ENCODE assay signal across 8 cellular contexts in the genomic region with DNA sequence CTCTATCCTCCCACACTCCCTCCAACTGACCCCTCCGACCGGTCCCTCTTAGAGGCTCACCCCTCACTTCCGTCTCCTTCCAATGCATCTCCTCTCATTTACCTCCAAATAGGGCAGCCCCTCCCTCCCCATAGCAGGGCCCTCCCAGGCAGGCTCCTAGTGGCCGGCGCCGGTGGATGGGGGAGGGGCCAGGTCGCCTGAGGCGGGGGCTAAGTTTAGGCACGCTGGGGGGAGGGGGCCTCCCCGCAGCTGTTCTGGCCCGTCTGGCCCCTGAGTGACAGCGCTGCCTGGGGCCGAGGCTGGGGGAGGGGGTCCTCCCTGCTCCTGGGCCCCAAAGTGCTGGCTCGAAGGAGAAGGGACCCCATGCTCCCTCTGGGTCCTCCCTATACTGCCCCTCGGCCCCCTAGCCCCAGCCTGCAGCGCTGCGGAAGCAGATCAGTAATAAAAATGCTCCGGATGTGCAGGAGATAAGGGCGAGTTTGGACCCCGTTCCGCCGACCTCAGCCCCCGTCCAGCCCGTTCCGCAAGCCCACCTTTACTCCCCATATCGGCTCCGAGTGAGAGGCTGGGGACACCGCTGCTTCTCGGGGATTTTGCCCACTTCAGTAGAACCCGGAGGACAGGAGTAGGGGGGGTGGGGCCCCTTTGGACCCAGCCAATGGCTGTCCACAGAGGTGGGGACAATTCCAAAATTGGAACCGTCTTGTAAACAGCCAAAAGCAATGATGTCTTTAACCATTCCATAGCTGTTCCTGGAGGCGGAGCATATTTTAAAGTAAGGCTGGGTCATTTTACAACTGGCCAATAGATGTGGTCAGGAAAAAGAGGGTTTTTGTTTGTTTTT. TPM values are rescaled to one million over a fixed set of nuclear protein-coding genes. Genes with fewer than 3 reads are reported as not detected.
DNase-seq lines count a peak whose midpoint lies in the region; ATAC-seq and TF ChIP-seq lines count a peak whose summit lies in the region.

No MANE protein-coding gene starts in this region.

- H3K27ac ChIP-seq in mammary epithelial cell (ENCODE audit: insufficient read depth, low read depth, low read length) (no peak overlapping the region), suprapubic skin (no peak overlapping the region)

- TF ChIP-seq CTCF in mammary epithelial cell (conservative IDR thresholded peaks at IDR 0.05 in 1 of 2, IDR thresholded peaks at IDR 0.05 in 1 of 2; ENCODE audit: extremely low read depth in 1 of 2, insufficient read depth in 1 of 2, low read depth in 1 of 2, low read length in 2 of 2) (no peak), suprapubic skin (IDR thresholded peaks at IDR 0.05) (no peak)

- no TSS peak for BruUV-seq in mammary epithelial cell (replicated peaks; lab: Mats Ljungman, UMichigan)

- H3K36me3 ChIP-seq in mammary epithelial cell (ENCODE audit: insufficient read depth, low read length) (no peaks in the 10 kb centered on the region), suprapubic skin (no peaks in the 10 kb centered on the region)

- in situ Hi-C loops in Caki2 (cut with HindIII; ENCODE audit: low pct_unique_long_range_greater_than_20kb, low sequenced_read_pairs) (no loop called here), KBM-7 (cut with MboI; ENCODE audit: low pct_unique_long_range_greater_than_20kb, low sequenced_read_pairs) (no loop called here), mammary epithelial cell (cut with MboI; ENCODE audit: low sequenced_read_pairs in 2 of 2) (loop anchor here in 1 of 2 donors (25.0 kb wide), 1 partner anchor 306 kb away; a partner anchor contains a TSS)

- 18% methylated on average over 6 of the region's 32 CpGs for WGBS in mammary epithelial cell (ENCODE audit: low coverage, missing lambda C conversion rate)
- 9% methylated on average over 30 of the region's 32 CpGs for WGBS in suprapubic skin

- no peak for TF ChIP-seq POLR2A in suprapubic skin (IDR thresholded peaks at IDR 0.05)

- no peak overlapping the region for H3K9ac ChIP-seq in mammary epithelial cell (ENCODE audit: insufficient read depth, low read length)

- dilution Hi-C loops in mammary epithelial cell (cut with HindIII; ENCODE audit: low sequenced_read_pairs) = no loop called here

- no peaks in the 10 kb centered on the region for H3K79me2 ChIP-seq in mammary epithelial cell (ENCODE audit: insufficient read depth, low read length)

- DNase-seq in Caki2 (ENCODE audit: low read depth) = peak; percentile 66
- peak; percentile 76 for DNase-seq in KBM-7
- no peak for DNase-seq in mammary epithelial cell
- peak; percentile 62 for DNase-seq in left kidney (ENCODE audit: low read depth, low spot score)
- no peak for DNase-seq in suprapubic skin (ENCODE audit: low spot score in 2 of 2)
- DNase-seq in DMS53 treated with DMSO at 0.1 percent for 48 hours (lab: John Stamatoyannopoulos, UW; ENCODE audit: unreplicated experiment) = no peak
- no peak for DNase-seq in HPDE6-E6E7 (ENCODE audit: extremely low spot score)

- H2AFZ ChIP-seq in mammary epithelial cell (ENCODE audit: low read depth, low read length) = no peak overlapping the region

- H4K20me1 ChIP-seq in mammary epithelial cell (ENCODE audit: insufficient read depth, low read length) = no peaks in the 10 kb centered on the region

- H3K9me3 ChIP-seq in mammary epithelial cell (replicated peaks; ENCODE audit: insufficient read depth, low read length) = no peaks in the 10 kb centered on the region
- H3K9me3 ChIP-seq in suprapubic skin = no peaks in the 10 kb centered on the region

- H3K4me3 ChIP-seq in mammary epithelial cell (replicated peaks in 1 of 3; ENCODE audit: insufficient read depth in 1 of 3, low read depth in 2 of 3, low read length in 3 of 3) = no peak overlapping the region
- peak overlapping the region; percentile 51 for H3K4me3 ChIP-seq in suprapubic skin

- H3K4me1 ChIP-seq in mammary epithelial cell (ENCODE audit: insufficient read depth, low read length) (peaks cover 12% of the 10 kb centered on the region), suprapubic skin (peaks cover 35% of the 10 kb centered on the region)

- no peak for TF ChIP-seq EP300 in suprapubic skin (IDR thresholded peaks at IDR 0.05)

- CTCF ChIA-PET in mammary epithelial cell (lab: Charles Lee; ENCODE audit: low non-redundant PET) = no interaction called here

- no peaks in the 10 kb centered on the region for H3K27me3 ChIP-seq in mammary epithelial cell (ENCODE audit: insufficient read depth, low read length)
- no peaks in the 10 kb centered on the region for H3K27me3 ChIP-seq in suprapubic skin

- intact Hi-C loops in mammary epithelial cell (cut with micrococcal nuclease) = loop anchor here (1.0 to 2.0 kb wide), 3 partner anchors 14 to 77 kb away; a partner anchor contains a TSS

- peak overlapping the region; percentile 28 for H3K4me2 ChIP-seq in mammary epithelial cell (ENCODE audit: insufficient read depth, low read depth, low read length)

- no peak for ATAC-seq in HG03159 (IDR thresholded peaks at IDR 0.05; ENCODE audit: unreplicated experiment)

RNA-seq across cellular contexts. Expression of a gene that starts 4.0 kb away (rescaled TPM):
- total RNA-seq in Caki2 (2014; rRNA removed; shearing (Covaris generic); ENCODE audit: low replicate concordance) = 15.1 and 18.0 TPM in 2 replicates
- 10 to 100 TPM; 11.0 to 16.9 TPM for total RNA-seq in mammary epithelial cell
- 11.5 TPM for polyA plus RNA-seq in mammary epithelial cell
- 11.9 TPM for polyA minus RNA-seq in mammary epithelial cell
- total RNA-seq in suprapubic skin = 10 to 100 TPM in 2 of 4 donors, 1 to 10 TPM in 2; 5.4 to 12.2 (median 10.7) TPM

RNA-seq across cellular contexts. Expression of a gene that starts 5.4 kb away (rescaled TPM):
- total RNA-seq in Caki2 (2014; rRNA removed; shearing (Covaris generic); ENCODE audit: low replicate concordance) = 35.2 and 37.5 TPM in 2 replicates
- total RNA-seq in mammary epithelial cell (1 to 10 TPM; 1.3 to 2.1 TPM), suprapubic skin (1 to 10 TPM; 2.9 to 6.3 (median 5.6) TPM)
- polyA plus RNA-seq in mammary epithelial cell = 2.3 TPM
- not detected for polyA minus RNA-seq in mammary epithelial cell

RNA-seq across cellular contexts. Expression of a gene that starts 14.4 kb away (rescaled TPM):
- 98.9 and 123 TPM in 2 replicates for total RNA-seq in Caki2 (2014; rRNA removed; shearing (Covaris generic); ENCODE audit: low replicate concordance)
- total RNA-seq in mammary epithelial cell (100 to 1,000 TPM; 160 to 201 TPM), suprapubic skin (10 to 100 TPM; 34.8 to 51.3 (median 43.6) TPM)
- 93.9 TPM for polyA plus RNA-seq in mammary epithelial cell
- 122 TPM for polyA minus RNA-seq in mammary epithelial cell

RNA-seq across cellular contexts. Expression of a gene that starts 25.1 kb away (rescaled TPM):
- total RNA-seq in Caki2 (2014; rRNA removed; shearing (Covaris generic); ENCODE audit: low replicate concordance) = 2.5 and 3.2 TPM in 2 replicates
- 10 to 100 TPM in 1 of 2 donors, 1 to 10 TPM in 1; 1.8 to 49.1 TPM for total RNA-seq in mammary epithelial cell
- polyA plus RNA-seq in mammary epithelial cell = 2.6 TPM
- polyA minus RNA-seq in mammary epithelial cell = 27.0 TPM
- 100 to 1,000 TPM; 326 to 676 (median 518) TPM for total RNA-seq in suprapubic skin

Comparison
In these comparisons a context has a peak if more than half of its experiments do, and no peak if none do; other contexts are left out.
1. DNase-seq: peak in Caki2 (single experiment), KBM-7 (single experiment) and left kidney (single experiment); none in mammary epithelial cell (single experiment), suprapubic skin (0 of 2), DMS53 treated with DMSO at 0.1 percent for 48 hours (single experiment) and HPDE6-E6E7 (single experiment).